In genomic region chr1:8395433-8395866, GRCh38 we compare ENCODE assay signal across 8 cellular contexts.
DNase-seq lines count a peak whose midpoint lies in the region; ATAC-seq and TF ChIP-seq lines count a peak whose summit lies in the region.

No MANE protein-coding gene starts in this region.

- POLR2A ChIA-PET in T-cell (lab: Charles Lee): interaction anchor here in 1 of 2 donors (0.6 kb wide), 1 partner anchor 159 kb away, joined by 3 read pairs; no protein-coding TSS in a partner anchor

- no peak for ATAC-seq in heart left ventricle
- peak; percentile 72 to 82 (median 75) for ATAC-seq in T-cell (replicated peaks in 1 of 4)
- peak; percentile 32 for ATAC-seq in left lobe of liver
- ATAC-seq in GM21526 (IDR thresholded peaks at IDR 0.05; ENCODE audit: low FRiP score, unreplicated experiment): no peak

- H3K36me3 ChIP-seq in heart left ventricle (peaks cover 0 to 42% (median 0%) of the 10 kb centered on the region in 9 donors), transverse colon (peaks cover 0 to 8% (median 0%) of the 10 kb centered on the region in 4 donors)

- peaks cover 78 to 82% (median 79%) of the 10 kb centered on the region in 3 donors for H3K4me1 Mint-ChIP-seq in T-cell

- H3K27ac ChIP-seq in heart left ventricle: peak overlapping the region; percentile 69 to 87 (median 79)
- peak overlapping the region; percentile 69 to 79 (median 76) for H3K27ac ChIP-seq in transverse colon

- TF ChIP-seq EP300 in transverse colon (IDR thresholded peaks at IDR 0.05; ENCODE audit: low read depth): no peak

- H3K9me3 Mint-ChIP-seq in T-cell: no peaks in the 10 kb centered on the region

- peaks cover 31% of the 10 kb centered on the region for H3K36me3 Mint-ChIP-seq in T-cell

- H3K27me3 ChIP-seq in heart left ventricle: no peaks in the 10 kb centered on the region
- no peaks in the 10 kb centered on the region for H3K27me3 ChIP-seq in transverse colon

- DNase-seq in heart left ventricle (no peak), cardiac septum (ENCODE audit: low spot score) (no peak), T-cell (peak in 4 of 34 experiments; percentile 12 to 29 (median 22)), left lobe of liver (ENCODE audit: low spot score) (no peak), transverse colon (no peak), dedifferentiated amniotic fluid mesenchymal stem cell (ENCODE audit: extremely low spot score) (no peak), DMS53 treated with DMSO at 0.1 percent for 48 hours (lab: John Stamatoyannopoulos, UW; ENCODE audit: unreplicated experiment) (no peak)

- in situ Hi-C loops in transverse colon (cut with MboI; ENCODE audit: low pct_ligation_motif_present in 1 of 4, low pct_unique_long_range_greater_than_20kb in 1 of 4, low sequenced_read_pairs in 3 of 4): no loop called here

- H3K4me3 Mint-ChIP-seq in T-cell: peak overlapping the region; percentile 62 to 84 (median 80)

- intact Hi-C loops in heart left ventricle (cut with DNase I) (no loop called here), cardiac septum (cut with DNase I) (no loop called here), transverse colon (cut with DNase I; ENCODE audit: low total_unique reads) (no loop called here)

- no peaks in the 10 kb centered on the region for H3K27me3 Mint-ChIP-seq in T-cell

- CTCF ChIA-PET in T-cell (lab: Charles Lee): interaction anchor here in 1 of 2 donors (0.7 to 1.1 kb wide), 3 partner anchors 14 to 265 kb away, joined by 3 to 4 read pairs (median 4); no protein-coding TSS in a partner anchor

- H3K4me1 ChIP-seq in heart left ventricle (peaks cover 15 to 94% (median 75%) of the 10 kb centered on the region in 12 donors), transverse colon (peaks cover 30 to 63% (median 44%) of the 10 kb centered on the region in 4 donors)

- H3K4me3 ChIP-seq in heart left ventricle: peak overlapping the region in 1 of 12 donors; percentile 27
- no peak overlapping the region for H3K4me3 ChIP-seq in transverse colon

- peak overlapping the region; percentile 83 to 91 for H3K27ac Mint-ChIP-seq in T-cell

- no peaks in the 10 kb centered on the region for H3K9me3 ChIP-seq in heart left ventricle
- no peaks in the 10 kb centered on the region for H3K9me3 ChIP-seq in transverse colon

- 32 to 44% (median 39%) methylated on average over 2 of the region's 2 CpGs for WGBS in heart left ventricle, 4 donors
- WGBS in transverse colon (ENCODE audit: low coverage in 1 of 2), 2 donors: 0 to 12% methylated on average over 2 of the region's 2 CpGs

- no peak for TF ChIP-seq POLR2A in heart left ventricle (IDR thresholded peaks at IDR 0.05)
- TF ChIP-seq POLR2A in transverse colon (IDR thresholded peaks at IDR 0.05): no peak

- TF ChIP-seq CTCF in heart left ventricle (IDR thresholded peaks at IDR 0.05) (no peak), transverse colon (IDR thresholded peaks at IDR 0.05) (no peak)

Comparison
In these comparisons a context has a peak if more than half of its experiments do, and no peak if none do; other contexts are left out.
1. ATAC-seq: peak in T-cell (4 of 4) and left lobe of liver (single experiment); none in heart left ventricle (0 of 4) and GM21526 (single experiment).